2 cellular contexts compared by ENCODE assay signal in genomic region chr11:58503361-58503856, GRCh38.
A peak's percentile ranks its signal among the peaks of the same experiment; 100 is the strongest.
TF ChIP-seq lines count a peak whose summit lies in the region.

No MANE protein-coding gene starts in this region.

TF ChIP-seq in GM12878, 131 proteins besides CTCF, POLR2A, EP300 and RAD21 (continued from another document and continues in another):
- no peak for TF ChIP-seq PRDM15 (CRISPR knock-in tag; IDR thresholded peaks at IDR 0.05)
- TF ChIP-seq YBX1 (IDR thresholded peaks at IDR 0.05) = no peak
- no peak for TF ChIP-seq SIX5 (IDR thresholded peaks at IDR 0.05; ENCODE audit: low read depth, low read length, severe bottlenecking)
- no peak for TF ChIP-seq MEF2A (IDR thresholded peaks at IDR 0.05; ENCODE audit: insufficient read depth, low read depth, low read length)
- TF ChIP-seq CBFB (IDR thresholded peaks at IDR 0.05; ENCODE audit: low read depth) = no peak
- no peak for TF ChIP-seq SIN3A (IDR thresholded peaks at IDR 0.05; ENCODE audit: low read depth, low read length)
- TF ChIP-seq KAT2A (conservative IDR thresholded peaks at IDR 0.05; ENCODE audit: control insufficient read depth, low read depth, low read length) = no peak
- TF ChIP-seq SUPT20H (IDR thresholded peaks at IDR 0.05; ENCODE audit: borderline replicate concordance, control insufficient read depth, low read depth, low read length) = no peak
- no peak for TF ChIP-seq CHD2 (IDR thresholded peaks at IDR 0.05; ENCODE audit: borderline replicate concordance, low read depth, low read length)
- no peak for TF ChIP-seq NRF1 (conservative IDR thresholded peaks at IDR 0.05; ENCODE audit: low read depth, low read length)
- TF ChIP-seq MYC (IDR thresholded peaks at IDR 0.05; ENCODE audit: insufficient read depth, insufficient read length, insufficient replicate concordance, low read length, severe bottlenecking) = no peak
- TF ChIP-seq SMC3 (IDR thresholded peaks at IDR 0.05; ENCODE audit: borderline replicate concordance, low read length) = no peak
- TF ChIP-seq IRF5 (IDR thresholded peaks at IDR 0.05; ENCODE audit: borderline replicate concordance) = no peak
- TF ChIP-seq MTA2 (IDR thresholded peaks at IDR 0.05; ENCODE audit: low read depth) = peak; percentile 73
- no peak for TF ChIP-seq ZNF217 (IDR thresholded peaks at IDR 0.05)
- no peak for TF ChIP-seq ZNF274 (IDR thresholded peaks at IDR 0.05; ENCODE audit: insufficient read depth, insufficient read length)
- no peak for TF ChIP-seq FOXK2 (IDR thresholded peaks at IDR 0.05)
- no peak; the same call in 1 of the 2 replicates for TF ChIP-seq ZNF384 (IDR thresholded peaks at IDR 0.05; ENCODE audit: borderline replicate concordance, low read depth, low read length)
- TF ChIP-seq ETV6 (conservative IDR thresholded peaks at IDR 0.05 in 1 of 2, IDR thresholded peaks at IDR 0.05 in 1 of 2; ENCODE audit: borderline replicate concordance in 1 of 2, low read depth in 1 of 2) = no peak
- no peak for TF ChIP-seq RELA (IDR thresholded peaks at IDR 0.05; ENCODE audit: borderline replicate concordance, partially characterized antibody)
- TF ChIP-seq DPF2 (IDR thresholded peaks at IDR 0.05) = 0 out of 2 replicates have a peak, but pooled peaks have one; percentile 75
- peak; percentile 50; the same call in 1 of the 2 replicates for TF ChIP-seq NFIC (IDR thresholded peaks at IDR 0.05; ENCODE audit: low read depth, low read length)
- no peak for TF ChIP-seq KDM1A (IDR thresholded peaks at IDR 0.05; ENCODE audit: borderline replicate concordance)
- TF ChIP-seq ATF2 (IDR thresholded peaks at IDR 0.05; ENCODE audit: low read length) = peak; percentile 17; the same call in 1 of the 2 replicates
- TF ChIP-seq RB1 (IDR thresholded peaks at IDR 0.05; ENCODE audit: borderline replicate concordance) = no peak
- TF ChIP-seq, protein P1, sequence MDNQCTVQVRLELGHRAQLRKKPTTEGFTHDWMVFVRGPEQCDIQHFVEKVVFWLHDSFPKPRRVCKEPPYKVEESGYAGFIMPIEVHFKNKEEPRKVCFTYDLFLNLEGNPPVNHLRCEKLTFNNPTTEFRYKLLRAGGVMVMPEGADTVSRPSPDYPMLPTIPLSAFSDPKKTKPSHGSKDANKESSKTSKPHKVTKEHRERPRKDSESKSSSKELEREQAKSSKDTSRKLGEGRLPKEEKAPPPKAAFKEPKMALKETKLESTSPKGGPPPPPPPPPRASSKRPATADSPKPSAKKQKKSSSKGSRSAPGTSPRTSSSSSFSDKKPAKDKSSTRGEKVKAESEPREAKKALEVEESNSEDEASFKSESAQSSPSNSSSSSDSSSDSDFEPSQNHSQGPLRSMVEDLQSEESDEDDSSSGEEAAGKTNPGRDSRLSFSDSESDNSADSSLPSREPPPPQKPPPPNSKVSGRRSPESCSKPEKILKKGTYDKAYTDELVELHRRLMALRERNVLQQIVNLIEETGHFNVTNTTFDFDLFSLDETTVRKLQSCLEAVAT (IDR thresholded peaks at IDR 0.05) = no peak
- TF ChIP-seq NFYA (IDR thresholded peaks at IDR 0.05; ENCODE audit: borderline replicate concordance, low read depth, low read length) = no peak
- no peak for TF ChIP-seq PAX8 (IDR thresholded peaks at IDR 0.05)

TF ChIP-seq in WTC11, 78 proteins besides CTCF, POLR2A, EP300 and RAD21 (continued from another document):
- TF ChIP-seq ZNF423 (CRISPR knock-in tag; IDR thresholded peaks at IDR 0.05) = no peak
- TF ChIP-seq ARID4B (CRISPR knock-in tag; IDR thresholded peaks at IDR 0.05; ENCODE audit: borderline replicate concordance) = no peak
- TF ChIP-seq ZBTB21 (CRISPR knock-in tag; IDR thresholded peaks at IDR 0.05; ENCODE audit: borderline replicate concordance) = no peak
- no peak for TF ChIP-seq CREM (CRISPR knock-in tag; IDR thresholded peaks at IDR 0.05)
- no peak for TF ChIP-seq NR2C2 (CRISPR knock-in tag; IDR thresholded peaks at IDR 0.05)
- TF ChIP-seq NFE2L1 (CRISPR knock-in tag; IDR thresholded peaks at IDR 0.05) = no peak
- TF ChIP-seq, protein P2, sequence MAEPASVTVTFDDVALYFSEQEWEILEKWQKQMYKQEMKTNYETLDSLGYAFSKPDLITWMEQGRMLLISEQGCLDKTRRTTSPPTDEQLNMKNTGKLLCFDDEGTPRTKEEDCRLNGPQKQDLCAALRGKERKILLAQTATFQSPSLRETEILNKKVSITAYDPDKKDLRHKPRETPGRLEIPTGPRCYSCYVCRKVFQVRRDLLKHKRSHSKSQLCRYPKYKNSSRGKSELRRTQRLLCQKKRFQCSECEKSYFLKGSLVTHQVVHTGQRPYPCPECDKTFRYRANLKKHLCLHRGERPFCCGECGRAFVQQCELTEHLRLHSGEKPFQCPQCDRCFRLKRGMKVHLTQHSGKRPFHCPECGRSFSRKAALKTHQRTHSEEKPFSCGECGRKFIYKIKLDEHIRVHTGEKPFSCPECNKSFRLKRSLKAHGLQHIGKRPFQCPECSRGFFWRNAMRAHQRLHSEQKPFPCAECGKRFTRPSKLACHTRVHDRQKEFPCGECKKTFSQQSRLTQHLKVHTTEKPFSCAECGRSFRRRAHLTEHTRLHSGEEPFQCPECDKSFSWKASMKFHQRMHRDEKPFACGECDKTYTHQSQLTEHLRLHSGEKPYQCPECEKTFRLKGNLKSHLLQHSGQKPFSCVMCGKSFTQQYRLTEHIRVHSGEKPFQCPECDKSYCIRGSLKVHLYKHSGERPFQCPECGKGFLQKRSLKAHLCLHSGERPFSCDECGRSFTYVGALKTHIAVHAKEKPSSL (CRISPR knock-in tag; conservative IDR thresholded peaks at IDR 0.05) = no peak
- TF ChIP-seq CBFB (CRISPR knock-in tag; IDR thresholded peaks at IDR 0.05; ENCODE audit: low read depth) = no peak
TF ChIP-seq in WTC11: peak in this region for 0.
